1 cellular context compared by ENCODE assay signal in the genomic region with DNA sequence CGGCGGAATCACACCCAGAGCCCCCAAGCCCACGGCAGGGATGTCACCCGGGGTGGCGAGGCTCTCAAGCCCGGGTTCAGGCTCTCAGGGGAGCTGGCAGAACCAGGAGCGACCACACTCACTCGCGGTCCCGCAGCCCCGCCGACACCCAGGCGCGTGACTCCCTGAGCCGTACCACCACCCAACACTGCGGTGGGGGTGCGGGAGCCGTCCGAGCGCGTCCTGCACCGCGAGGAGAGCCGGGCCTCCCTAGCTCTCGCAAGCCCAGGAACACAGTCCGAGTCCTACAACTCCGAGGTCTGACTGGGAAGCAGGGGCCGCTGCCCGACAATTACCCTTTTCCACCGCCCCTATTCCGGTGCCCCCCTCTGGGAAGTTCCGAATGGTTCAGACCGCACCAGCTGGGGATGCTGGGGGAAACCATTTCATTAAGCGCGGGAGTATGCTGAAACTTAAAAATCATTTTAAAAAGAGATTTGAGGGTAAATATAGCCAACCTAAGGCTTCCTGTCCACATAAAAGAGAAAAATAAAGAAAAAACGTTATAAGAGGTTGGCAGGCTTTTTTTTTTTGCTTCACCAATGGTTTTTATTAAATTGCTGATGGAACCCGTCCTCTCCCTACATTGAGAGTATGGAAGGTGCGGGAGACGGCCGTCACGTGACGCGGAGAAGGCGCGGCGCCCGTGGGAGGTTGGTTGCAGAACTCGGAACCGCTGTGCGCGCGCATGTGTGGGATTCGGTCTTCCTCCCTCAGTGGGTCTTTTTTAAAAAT.
A peak's percentile ranks its signal among the peaks of the same experiment; 100 is the strongest.
TF ChIP-seq lines count a peak whose summit lies in the region.

Gene FLCN (minus strand): TSS at position 143 of the 774 bp plus-strand sequence. CDS start 9,031 bp downstream, outside the sequence.

TF ChIP-seq in HepG2, 621 proteins besides CTCF, POLR2A, EP300 and RAD21 (continued from another document and continues in another):
- TF ChIP-seq, protein P1, sequence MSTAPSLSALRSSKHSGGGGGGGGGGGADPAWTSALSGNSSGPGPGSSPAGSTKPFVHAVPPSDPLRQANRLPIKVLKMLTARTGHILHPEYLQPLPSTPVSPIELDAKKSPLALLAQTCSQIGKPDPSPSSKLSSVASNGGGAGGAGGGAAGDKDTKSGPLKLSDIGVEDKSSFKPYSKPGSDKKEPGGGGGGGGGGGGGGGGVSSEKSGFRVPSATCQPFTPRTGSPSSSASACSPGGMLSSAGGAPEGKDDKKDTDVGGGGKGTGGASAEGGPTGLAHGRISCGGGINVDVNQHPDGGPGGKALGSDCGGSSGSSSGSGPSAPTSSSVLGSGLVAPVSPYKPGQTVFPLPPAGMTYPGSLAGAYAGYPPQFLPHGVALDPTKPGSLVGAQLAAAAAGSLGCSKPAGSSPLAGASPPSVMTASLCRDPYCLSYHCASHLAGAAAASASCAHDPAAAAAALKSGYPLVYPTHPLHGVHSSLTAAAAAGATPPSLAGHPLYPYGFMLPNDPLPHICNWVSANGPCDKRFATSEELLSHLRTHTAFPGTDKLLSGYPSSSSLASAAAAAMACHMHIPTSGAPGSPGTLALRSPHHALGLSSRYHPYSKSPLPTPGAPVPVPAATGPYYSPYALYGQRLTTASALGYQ (CRISPR knock-in tag; IDR thresholded peaks at IDR 0.05) = 0 out of 2 replicates have a peak, but pooled peaks have one; percentile 43
- TF ChIP-seq ZNF674 (CRISPR knock-in tag; IDR thresholded peaks at IDR 0.05; ENCODE audit: low read depth) = no peak
- TF ChIP-seq PBX2 (CRISPR knock-in tag; IDR thresholded peaks at IDR 0.05) = no peak
- no peak for TF ChIP-seq SUZ12 (IDR thresholded peaks at IDR 0.05; ENCODE audit: low read depth, low read length)
- TF ChIP-seq PHB2 (IDR thresholded peaks at IDR 0.05; ENCODE audit: partially characterized antibody) = no peak
- TF ChIP-seq FOSL2 (CRISPR knock-in tag; IDR thresholded peaks at IDR 0.05) = 0 out of 2 replicates have a peak, but pooled peaks have one; percentile 22
- TF ChIP-seq KDM1A (CRISPR knock-in tag; IDR thresholded peaks at IDR 0.05) = no peak
- peak; percentile 38; the same call in 1 of the 2 replicates for TF ChIP-seq NR2C2 (CRISPR knock-in tag; IDR thresholded peaks at IDR 0.05; ENCODE audit: borderline replicate concordance)
- 0 out of 2 replicates have a peak, but pooled peaks have one; percentile 66 for TF ChIP-seq ZNF572 (CRISPR knock-in tag; IDR thresholded peaks at IDR 0.05)
- no peak for TF ChIP-seq TEAD3 (CRISPR knock-in tag; optimal IDR thresholded peaks at IDR 0.05; ENCODE audit: borderline replicate concordance)
- TF ChIP-seq, protein P2, sequence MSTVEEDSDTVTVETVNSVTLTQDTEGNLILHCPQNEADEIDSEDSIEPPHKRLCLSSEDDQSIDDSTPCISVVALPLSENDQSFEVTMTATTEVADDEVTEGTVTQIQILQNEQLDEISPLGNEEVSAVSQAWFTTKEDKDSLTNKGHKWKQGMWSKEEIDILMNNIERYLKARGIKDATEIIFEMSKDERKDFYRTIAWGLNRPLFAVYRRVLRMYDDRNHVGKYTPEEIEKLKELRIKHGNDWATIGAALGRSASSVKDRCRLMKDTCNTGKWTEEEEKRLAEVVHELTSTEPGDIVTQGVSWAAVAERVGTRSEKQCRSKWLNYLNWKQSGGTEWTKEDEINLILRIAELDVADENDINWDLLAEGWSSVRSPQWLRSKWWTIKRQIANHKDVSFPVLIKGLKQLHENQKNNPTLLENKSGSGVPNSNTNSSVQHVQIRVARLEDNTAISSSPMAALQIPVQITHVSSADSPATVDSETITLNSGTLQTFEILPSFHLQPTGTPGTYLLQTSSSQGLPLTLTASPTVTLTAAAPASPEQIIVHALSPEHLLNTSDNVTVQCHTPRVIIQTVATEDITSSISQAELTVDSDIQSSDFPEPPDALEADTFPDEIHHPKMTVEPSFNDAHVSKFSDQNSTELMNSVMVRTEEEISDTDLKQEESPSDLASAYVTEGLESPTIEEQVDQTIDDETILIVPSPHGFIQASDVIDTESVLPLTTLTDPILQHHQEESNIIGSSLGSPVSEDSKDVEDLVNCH (CRISPR knock-in tag; IDR thresholded peaks at IDR 0.05) = no peak
- no peak for TF ChIP-seq PRDM4 (CRISPR knock-in tag; IDR thresholded peaks at IDR 0.05; ENCODE audit: borderline replicate concordance)
- TF ChIP-seq SKI (IDR thresholded peaks at IDR 0.05; ENCODE audit: partially characterized antibody) = no peak
- TF ChIP-seq ZNF605 (CRISPR knock-in tag; IDR thresholded peaks at IDR 0.05) = peak; percentile 74
- TF ChIP-seq ZNF101 (CRISPR knock-in tag; IDR thresholded peaks at IDR 0.05; ENCODE audit: borderline replicate concordance, low read depth) = 0 out of 2 replicates have a peak, but pooled peaks have one; percentile 53
- no peak for TF ChIP-seq HOXD1 (CRISPR knock-in tag; IDR thresholded peaks at IDR 0.05)
- peak; percentile 17; the same call in 1 of the 2 replicates for TF ChIP-seq RARA (CRISPR knock-in tag; IDR thresholded peaks at IDR 0.05)
- TF ChIP-seq SOX5 (CRISPR knock-in tag; IDR thresholded peaks at IDR 0.05; ENCODE audit: borderline replicate concordance) = no peak
- 0 out of 2 replicates have a peak, but pooled peaks have one; percentile 43 for TF ChIP-seq ZNF264 (CRISPR knock-in tag; IDR thresholded peaks at IDR 0.05)
- TF ChIP-seq NCOR1 (IDR thresholded peaks at IDR 0.05; ENCODE audit: borderline replicate concordance, low read length) = no peak; the same call in 1 of the 2 replicates
- TF ChIP-seq ZNF850 (CRISPR knock-in tag; conservative IDR thresholded peaks at IDR 0.05) = no peak
- no peak for TF ChIP-seq ZNF530 (CRISPR knock-in tag; IDR thresholded peaks at IDR 0.05; ENCODE audit: low read depth)
- TF ChIP-seq ZNF766 (CRISPR knock-in tag; IDR thresholded peaks at IDR 0.05; ENCODE audit: borderline replicate concordance) = no peak
- TF ChIP-seq ZSCAN29 (CRISPR knock-in tag; conservative IDR thresholded peaks at IDR 0.05) = 0 out of 2 replicates have a peak, but pooled peaks have one; percentile 42
- no peak for TF ChIP-seq ZNF512 (CRISPR knock-in tag; IDR thresholded peaks at IDR 0.05)
- peak; percentile 50 for TF ChIP-seq RBM39 (IDR thresholded peaks at IDR 0.05; ENCODE audit: low read depth, low read length, poor library complexity, severe bottlenecking)
- no peak; the same call in 1 of the 2 replicates for TF ChIP-seq SRY (CRISPR knock-in tag; IDR thresholded peaks at IDR 0.05)
- TF ChIP-seq GPN1 (CRISPR knock-in tag; IDR thresholded peaks at IDR 0.05; ENCODE audit: borderline replicate concordance) = no peak
- no peak; the same call in none of the 2 replicates for TF ChIP-seq MXD4 (CRISPR knock-in tag; IDR thresholded peaks at IDR 0.05)
- TF ChIP-seq BRCA1 (CRISPR knock-in tag; IDR thresholded peaks at IDR 0.05) = no peak
- TF ChIP-seq NFKB2 (CRISPR knock-in tag; IDR thresholded peaks at IDR 0.05; ENCODE audit: borderline replicate concordance) = peak; percentile 46; the same call in 1 of the 2 replicates
- TF ChIP-seq SMAD9 (CRISPR knock-in tag; IDR thresholded peaks at IDR 0.05) = no peak
- TF ChIP-seq FOXK1 (CRISPR knock-in tag; IDR thresholded peaks at IDR 0.05; ENCODE audit: borderline replicate concordance, low read depth) = no peak
- peak; percentile 10; the same call in 1 of the 2 replicates for TF ChIP-seq ZNF792 (CRISPR knock-in tag; IDR thresholded peaks at IDR 0.05)
- no peak for TF ChIP-seq HMG20A (CRISPR knock-in tag; IDR thresholded peaks at IDR 0.05; ENCODE audit: borderline replicate concordance)
- TF ChIP-seq ISL2 (CRISPR knock-in tag; IDR thresholded peaks at IDR 0.05) = no peak
- TF ChIP-seq ZNF678 (CRISPR knock-in tag; IDR thresholded peaks at IDR 0.05) = 0 out of 2 replicates have a peak, but pooled peaks have one; percentile 11
- TF ChIP-seq ZBTB8A (CRISPR knock-in tag; IDR thresholded peaks at IDR 0.05; ENCODE audit: borderline replicate concordance, low read depth) = no peak
- TF ChIP-seq ZNF331 (CRISPR knock-in tag; IDR thresholded peaks at IDR 0.05) = no peak
- TF ChIP-seq NFATC3 (CRISPR knock-in tag; IDR thresholded peaks at IDR 0.05) = no peak
- no peak for TF ChIP-seq ZNF18 (CRISPR knock-in tag; IDR thresholded peaks at IDR 0.05; ENCODE audit: insufficient replicate concordance)
- peak; percentile 58; the same call in 1 of the 2 replicates for TF ChIP-seq KLF6 (CRISPR knock-in tag; IDR thresholded peaks at IDR 0.05)
- TF ChIP-seq ZNF260 (CRISPR knock-in tag; IDR thresholded peaks at IDR 0.05; ENCODE audit: borderline replicate concordance, low read depth) = no peak
- no peak for TF ChIP-seq ZNF629 (CRISPR knock-in tag; conservative IDR thresholded peaks at IDR 0.05)
- no peak for TF ChIP-seq HNF4G (IDR thresholded peaks at IDR 0.05; ENCODE audit: borderline replicate concordance, low read depth, low read length)
- TF ChIP-seq HNF4G (CRISPR knock-in tag; IDR thresholded peaks at IDR 0.05; ENCODE audit: borderline replicate concordance, low read depth) = no peak
- TF ChIP-seq ZNF256 (CRISPR knock-in tag; conservative IDR thresholded peaks at IDR 0.05) = no peak
- no peak for TF ChIP-seq ZFP36 (IDR thresholded peaks at IDR 0.05; ENCODE audit: borderline replicate concordance, low read depth, low read length, partially characterized antibody)
- TF ChIP-seq, protein P3, sequence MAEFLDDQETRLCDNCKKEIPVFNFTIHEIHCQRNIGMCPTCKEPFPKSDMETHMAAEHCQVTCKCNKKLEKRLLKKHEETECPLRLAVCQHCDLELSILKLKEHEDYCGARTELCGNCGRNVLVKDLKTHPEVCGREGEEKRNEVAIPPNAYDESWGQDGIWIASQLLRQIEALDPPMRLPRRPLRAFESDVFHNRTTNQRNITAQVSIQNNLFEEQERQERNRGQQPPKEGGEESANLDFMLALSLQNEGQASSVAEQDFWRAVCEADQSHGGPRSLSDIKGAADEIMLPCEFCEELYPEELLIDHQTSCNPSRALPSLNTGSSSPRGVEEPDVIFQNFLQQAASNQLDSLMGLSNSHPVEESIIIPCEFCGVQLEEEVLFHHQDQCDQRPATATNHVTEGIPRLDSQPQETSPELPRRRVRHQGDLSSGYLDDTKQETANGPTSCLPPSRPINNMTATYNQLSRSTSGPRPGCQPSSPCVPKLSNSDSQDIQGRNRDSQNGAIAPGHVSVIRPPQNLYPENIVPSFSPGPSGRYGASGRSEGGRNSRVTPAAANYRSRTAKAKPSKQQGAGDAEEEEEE (CRISPR knock-in tag; IDR thresholded peaks at IDR 0.05; ENCODE audit: borderline replicate concordance) = no peak
